In the genomic region with DNA sequence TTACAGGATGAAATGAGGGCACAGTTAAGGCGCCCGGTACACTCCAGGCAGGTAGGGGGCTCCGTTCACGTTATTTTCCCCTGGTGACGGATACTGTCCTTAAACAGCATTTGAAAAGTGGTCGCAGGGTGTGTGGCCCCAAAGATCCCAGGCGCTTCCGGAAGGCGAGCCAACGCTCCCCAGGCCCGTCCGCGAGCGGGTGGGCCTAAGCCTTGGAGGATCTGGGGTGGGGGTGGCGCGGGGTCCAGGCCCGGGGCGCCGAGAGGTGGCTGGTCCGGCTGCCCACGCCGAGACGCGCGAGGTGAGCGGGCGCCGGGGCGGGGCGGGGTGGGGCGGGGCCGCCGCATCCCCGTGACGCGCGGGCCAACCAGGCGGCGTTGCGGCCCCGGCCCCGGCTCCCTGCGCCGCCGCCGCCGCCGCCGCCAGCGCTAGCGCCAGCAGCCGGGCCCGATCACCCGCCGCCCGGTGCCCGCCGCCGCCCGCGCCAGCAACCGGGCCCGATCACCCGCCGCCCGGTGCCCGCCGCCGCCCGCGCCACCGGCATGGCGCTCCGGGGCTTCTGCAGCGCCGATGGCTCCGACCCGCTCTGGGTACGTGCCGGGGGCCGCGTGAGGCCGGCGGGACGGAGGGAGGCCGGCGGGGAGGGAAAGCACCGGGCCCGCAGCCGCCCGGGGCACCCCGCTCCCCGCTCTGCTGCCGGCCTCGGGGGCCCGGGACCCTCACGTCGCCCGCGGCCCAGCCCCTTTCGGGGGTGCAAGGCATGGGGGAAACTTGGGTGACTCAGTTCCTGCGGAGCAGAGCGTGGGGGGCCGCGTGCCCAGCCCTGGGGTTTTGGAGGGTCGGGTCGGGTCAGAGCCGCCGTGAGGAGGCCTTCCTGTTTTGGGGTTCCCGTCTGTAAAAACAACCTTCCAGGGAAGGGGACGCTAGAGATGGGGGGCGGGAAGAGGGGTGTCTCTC, we compare ENCODE assay signal across 8 cellular contexts. TPM values are rescaled to one million over a fixed set of nuclear protein-coding genes. Genes with fewer than 3 reads are reported as not detected.
DNase-seq lines count a peak whose midpoint lies in the region; ATAC-seq and TF ChIP-seq lines count a peak whose summit lies in the region.

A gene (plus strand): TSS at position 407 of the 957 bp plus-strand sequence. CDS start 136 bp downstream, at position 543.

- H3K9me3 ChIP-seq in parathyroid adenoma (ENCODE audit: control insufficient read depth, low read length) = no peaks in the 10 kb centered on the region

- H3K9ac ChIP-seq in parathyroid adenoma = peak within 1 kb of the TSS; percentile 48

- peaks cover 5% of the 10 kb centered on the region for H3K4me1 Mint-ChIP-seq in glutamatergic neuron (ENCODE audit: low read depth, unreplicated experiment)

- H3K27ac ChIP-seq in parathyroid adenoma (peak within 1 kb of the TSS; percentile 51), urinary bladder (ENCODE audit: low read depth) (peak within 1 kb of the TSS; percentile 78)

- H3K27me3 ChIP-seq in parathyroid adenoma (ENCODE audit: control insufficient read depth, insufficient read depth, low read length) = no peaks in the 10 kb centered on the region

- peak; percentile 10 to 78 (median 71) for DNase-seq in NCI-H1417 (lab: John Stamatoyannopoulos, UW)
- no peak for DNase-seq in NCI-H1417 treated with DMSO at 0.1 percent for 48 hours (lab: John Stamatoyannopoulos, UW)
- DNase-seq in RPMI8226 = peak; percentile 78
- peak; percentile 61 for DNase-seq in activated gamma-delta T cell treated with anti-CD3 and anti-CD28 coated beads, Interleukin-2, amount 50 U/mL, for 16 hours (ENCODE audit: low read depth)
- DNase-seq in glutamatergic neuron = peak; percentile 59

- H3K36me3 Mint-ChIP-seq in glutamatergic neuron (ENCODE audit: unreplicated experiment) = no peaks in the 10 kb centered on the region

- peaks cover 4% of the 10 kb centered on the region for H3K9me3 Mint-ChIP-seq in glutamatergic neuron (ENCODE audit: unreplicated experiment)

- ATAC-seq in HG02981 (IDR thresholded peaks at IDR 0.05; ENCODE audit: unreplicated experiment) = peak; percentile 56

- H2AFZ ChIP-seq in parathyroid adenoma = peak within 1 kb of the TSS; percentile 95

- peak within 1 kb of the TSS; percentile 90 for H3K27ac Mint-ChIP-seq in glutamatergic neuron (ENCODE audit: unreplicated experiment)

- H3K4me2 ChIP-seq in parathyroid adenoma (ENCODE audit: low read length) = peak within 1 kb of the TSS; percentile 95

- H3K36me3 ChIP-seq in parathyroid adenoma (ENCODE audit: control insufficient read depth, insufficient read depth, low read length) (no peaks in the 10 kb centered on the region), urinary bladder (ENCODE audit: insufficient read depth) (no peaks in the 10 kb centered on the region)

- H3K4me1 ChIP-seq in parathyroid adenoma = peaks cover 3% of the 10 kb centered on the region
- peaks cover 2% of the 10 kb centered on the region for H3K4me1 ChIP-seq in urinary bladder (ENCODE audit: insufficient read depth)

- peak within 1 kb of the TSS; percentile 97 for H3K4me3 Mint-ChIP-seq in glutamatergic neuron (ENCODE audit: unreplicated experiment)

- no peak for TF ChIP-seq CTCF in glutamatergic neuron (IDR thresholded peaks at IDR 0.05; ENCODE audit: partially characterized antibody, unreplicated experiment)
- TF ChIP-seq CTCF in parathyroid adenoma (IDR thresholded peaks at IDR 0.05) = no peak

- H3K79me2 ChIP-seq in parathyroid adenoma = peaks cover 22% of the 10 kb centered on the region

- under 1% methylated on average over 111 of the region's 112 CpGs for WGBS in urinary bladder

- H3K4me3 ChIP-seq in parathyroid adenoma (ENCODE audit: low read depth, low read length) (peak within 1 kb of the TSS; percentile 71), urinary bladder (ENCODE audit: low read depth, low read length) (peak within 1 kb of the TSS; percentile 96)

- peaks cover 6% of the 10 kb centered on the region for H3K27me3 Mint-ChIP-seq in glutamatergic neuron (ENCODE audit: unreplicated experiment)

RNA-seq across cellular contexts. Expression of the gene that starts here (rescaled TPM):
- total RNA-seq in glutamatergic neuron (ENCODE audit: unreplicated experiment) (29.9 TPM), urinary bladder (13.8 TPM)
- 21.7 TPM for polyA plus RNA-seq in urinary bladder
